17 cellular contexts compared by ENCODE assay signal in the genomic region with DNA sequence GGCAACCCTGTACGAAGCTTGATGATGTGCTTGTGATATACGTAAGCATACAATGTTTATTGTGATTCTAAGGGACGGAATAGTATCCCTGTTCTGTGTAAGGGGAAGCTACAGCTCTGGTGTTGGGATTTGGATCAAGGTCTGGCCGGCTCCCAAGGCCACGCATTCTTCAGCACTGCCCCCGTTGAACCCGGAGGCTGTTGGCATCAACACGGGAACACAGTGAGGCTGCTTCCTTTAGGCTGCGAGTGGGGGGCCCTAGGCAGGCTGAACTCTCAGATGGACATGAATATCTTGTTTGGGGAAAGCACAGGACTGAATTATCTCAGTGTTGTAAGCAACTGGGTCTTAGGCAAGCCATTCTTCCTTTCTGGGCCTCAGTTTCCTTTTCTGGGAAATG.
DNase-seq lines count a peak whose midpoint lies in the region; ATAC-seq, FAIRE-seq and TF ChIP-seq lines count a peak whose summit lies in the region.
"Had no signal": no experiment of that assay in that cellular context is flagged by ENCODE, and none has a peak within 500 bp of the region (broad histone marks: within the 10 kb centered on the region; RNA-seq: fewer than 3 reads in every experiment).

No MANE protein-coding gene starts in this region.

- H3K4me3 ChIP-seq in right cardiac atrium (ENCODE audit: low read length), result no peak overlapping the region
- no peak overlapping the region for H3K4me3 ChIP-seq in ovary
- H3K4me3 ChIP-seq: GM23248 had no signal

- no peak for TF ChIP-seq POLR2A in ovary (IDR thresholded peaks at IDR 0.05)

- no peak for TF ChIP-seq EP300 in ovary (IDR thresholded peaks at IDR 0.05)

- DNase-seq in right cardiac atrium (peak in 2 of 3 donors; percentile 62 to 74), cardiac septum (ENCODE audit: low spot score) (no peak), fibroblast of the conjunctiva (ENCODE audit: low read depth) (peak; percentile 1), ovary (peak; percentile 33 to 90 (median 73)), urothelium cell line (ENCODE audit: low spot score) (no peak), middle frontal gyrus (ENCODE audit: extremely low spot score, low spot score) (no peak), amniotic stem cell (lab: John Stamatoyannopoulos, UW) (no peak), NCI-H1105 treated with DMSO at 0.1 percent for 48 hours (lab: John Stamatoyannopoulos, UW) (no peak)
- DNase-seq: C1 segment of cervical spinal cord; Calu3; CD4-positive, alpha-beta T cell; DMS 273 treated with DMSO at 0.1 percent for 48 hours; GM23248 had no signal

- H3K27ac ChIP-seq in right cardiac atrium (ENCODE audit: low read length) (no peak overlapping the region), ovary (peak overlapping the region in 1 of 2 donors; percentile 0)
- H3K27ac ChIP-seq: GM23248, HL-60 had no signal

- peak; percentile 59 to 71 for ATAC-seq in right cardiac atrium
- ATAC-seq: HCT116 had no signal

- no peak for TF ChIP-seq CTCF in ovary (IDR thresholded peaks at IDR 0.05)

- H3K27me3 ChIP-seq in right cardiac atrium (ENCODE audit: control insufficient read depth, insufficient read depth), result no peaks in the 10 kb centered on the region
- no peaks in the 10 kb centered on the region for H3K27me3 ChIP-seq in ovary

- peak; percentile 37 for FAIRE-seq in urothelium cell line (lab: Jason Lieb, UNC)
- FAIRE-seq: A204.1, H54 had no signal

- H3K9me3 ChIP-seq in right cardiac atrium (ENCODE audit: control insufficient read depth, low read length) (no peaks in the 10 kb centered on the region), ovary (no peaks in the 10 kb centered on the region)

- intact Hi-C loops in right cardiac atrium (cut with DNase I) (no loop called here), cardiac septum (cut with DNase I) (no loop called here), ovary (cut with DNase I) (no loop called here)

- 66% methylated on average over 9 of the region's 9 CpGs for WGBS in right cardiac atrium
- 9 to 21% (median 12%) methylated on average over 9 of the region's 9 CpGs for WGBS in ovary, 3 donors

- H3K36me3 ChIP-seq in ovary, result no peaks in the 10 kb centered on the region

- H3K4me1 ChIP-seq in right cardiac atrium (ENCODE audit: control insufficient read depth, insufficient read depth, low read length) (peaks cover 5% of the 10 kb centered on the region), ovary (ENCODE audit: insufficient read depth) (peaks cover 16% of the 10 kb centered on the region)

Comparison
In these comparisons a context has a peak if more than half of its experiments do, and no peak if none do; other contexts are left out.
1. DNase-seq: peak in right cardiac atrium (2 of 3), fibroblast of the conjunctiva (single experiment) and ovary (5 of 5); none in cardiac septum (single experiment), urothelium cell line (single experiment), middle frontal gyrus (single experiment), amniotic stem cell (single experiment) and NCI-H1105 treated with DMSO at 0.1 percent for 48 hours (single experiment).